18 cellular contexts compared by ENCODE assay signal in the genomic region with DNA sequence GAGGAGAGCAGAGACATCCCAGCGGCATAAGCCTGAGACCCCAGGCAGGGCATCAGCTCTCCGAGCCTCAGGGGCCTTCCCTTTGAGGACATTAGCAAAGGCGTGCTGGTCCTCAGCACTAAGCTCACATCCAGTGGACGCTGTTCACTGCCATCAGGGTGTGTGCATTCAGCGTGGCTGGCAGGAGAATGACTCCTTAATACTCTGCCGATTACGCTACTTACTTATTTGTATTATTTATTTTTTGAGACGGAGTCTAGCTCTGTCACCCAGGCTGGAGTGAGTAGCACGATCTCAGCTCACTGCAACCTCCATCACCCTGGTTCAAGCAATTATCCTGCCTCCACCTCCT.
DNase-seq lines count a peak whose midpoint lies in the region; ATAC-seq and TF ChIP-seq lines count a peak whose summit lies in the region.
"Had no signal": no experiment of that assay in that cellular context is flagged by ENCODE, and none has a peak within 500 bp of the region (broad histone marks: within the 10 kb centered on the region; RNA-seq: fewer than 3 reads in every experiment).

No MANE protein-coding gene starts in this region.

- 86 to 94% methylated on average over 9 of the region's 9 CpGs for WGBS in thyroid gland, 2 donors

- H3K4me1 Mint-ChIP-seq in WTC11 (peaks cover 43% of the 10 kb centered on the region), nephron (peaks cover 18% of the 10 kb centered on the region), type B pancreatic cell (ENCODE audit: unreplicated experiment) (peaks cover 16% of the 10 kb centered on the region)
- H3K4me1 Mint-ChIP-seq: natural killer cell had no signal

- no peak for ATAC-seq in WTC11
- ATAC-seq: natural killer cell had no signal

- TF ChIP-seq POLR2A in thyroid gland (IDR thresholded peaks at IDR 0.05): no peak

- H3K36me3 Mint-ChIP-seq in WTC11 (no peaks in the 10 kb centered on the region), nephron (ENCODE audit: low read depth) (no peaks in the 10 kb centered on the region), type B pancreatic cell (no peaks in the 10 kb centered on the region)
- H3K36me3 Mint-ChIP-seq: activated CD4-positive, alpha-beta memory T cell treated with anti-CD3 and anti-CD28 coated beads for 36 hours; natural killer cell had no signal

- H3K4me3 ChIP-seq in fibroblast of villous mesenchyme (ENCODE audit: low read depth, low read length) (peak overlapping the region; percentile 6), thyroid gland (replicated peaks in 1 of 3) (no peak overlapping the region)
- H3K4me3 ChIP-seq: GM23248 had no signal

- TF ChIP-seq CTCF in WTC11 (IDR thresholded peaks at IDR 0.05) (no peak), fibroblast of villous mesenchyme (IDR thresholded peaks at IDR 0.05; ENCODE audit: insufficient read depth, low read depth, low read length) (no peak), nephron (IDR thresholded peaks at IDR 0.05; ENCODE audit: unreplicated experiment in 3 of 3) (no peak), thyroid gland (IDR thresholded peaks at IDR 0.05) (no peak), type B pancreatic cell (conservative IDR thresholded peaks at IDR 0.05) (no peak)

- DNase-seq in WTC11 (ENCODE audit: low spot score) (no peak), fibroblast of villous mesenchyme (ENCODE audit: low read depth) (no peak), thyroid gland (no peak), SHP77 (lab: John Stamatoyannopoulos, UW) (no peak), SKM-1 treated with dmso at 0.1 percent for 144 hours (lab: John Stamatoyannopoulos, UW; ENCODE audit: unreplicated experiment) (no peak), NOMO-1 (lab: John Stamatoyannopoulos, UW; ENCODE audit: unreplicated experiment in 2 of 2) (no peak), type B pancreatic cell (ENCODE audit: extremely low spot score, unreplicated experiment) (no peak)
- DNase-seq: activated CD4-positive, alpha-beta memory T cell treated with anti-CD3 and anti-CD28 coated beads for 36 hours; activated naive CD4-positive, alpha-beta T cell treated with anti-CD3 and anti-CD28 coated beads, Interleukin-2, amount 50 U/mL, for 16 hours; activated T-cell treated with anti-CD3 and anti-CD28 coated beads, Interleukin-2, amount 50 U/mL, for 1 hour; COR-L47; GM23248; natural killer cell; NCI-H187 treated with DMSO at 0.1 percent for 48 hours; NCI-H226; retina; stimulated activated naive CD4-positive, alpha-beta T cell had no signal

- H3K4me1 ChIP-seq in thyroid gland: peaks cover 0 to under 1% of the 10 kb centered on the region in 2 donors

- H3K27ac ChIP-seq in thyroid gland: peak overlapping the region in 2 of 3 donors; percentile 39 to 46
- H3K27ac ChIP-seq: GM23248 had no signal

- no peaks in the 10 kb centered on the region; the same call in 1 of the 2 replicates for H3K27me3 Mint-ChIP-seq in WTC11 (ENCODE audit: low read depth)
- H3K27me3 Mint-ChIP-seq in nephron (ENCODE audit: low read depth): peaks cover 8% of the 10 kb centered on the region
- H3K27me3 Mint-ChIP-seq in type B pancreatic cell: peaks cover 6% of the 10 kb centered on the region

- CTCF ChIA-PET in WTC11 (lab: Charles Lee): no interaction called here

- POLR2A ChIA-PET in WTC11 (lab: Charles Lee): no interaction called here

- H3K4me3 Mint-ChIP-seq in WTC11: no peak overlapping the region
- peak overlapping the region in 2 of 3 experiments; percentile 27 to 59 for H3K4me3 Mint-ChIP-seq in nephron
- no peak overlapping the region for H3K4me3 Mint-ChIP-seq in type B pancreatic cell
- H3K4me3 Mint-ChIP-seq: activated CD4-positive, alpha-beta memory T cell treated with anti-CD3 and anti-CD28 coated beads for 36 hours; natural killer cell had no signal

- H3K9me3 ChIP-seq in thyroid gland: no peaks in the 10 kb centered on the region

- peaks cover 6% of the 10 kb centered on the region; the same call in 1 of the 2 replicates for H3K9me3 Mint-ChIP-seq in WTC11
- peaks cover 10% of the 10 kb centered on the region for H3K9me3 Mint-ChIP-seq in nephron
- peaks cover 10% of the 10 kb centered on the region for H3K9me3 Mint-ChIP-seq in type B pancreatic cell
- H3K9me3 Mint-ChIP-seq: natural killer cell had no signal

- intact Hi-C loops in thyroid gland (cut with DNase I): no loop called here

- no peaks in the 10 kb centered on the region for H3K36me3 ChIP-seq in thyroid gland

- no peaks in the 10 kb centered on the region for H3K27me3 ChIP-seq in thyroid gland

- H3K27ac Mint-ChIP-seq in WTC11 (peak overlapping the region; percentile 7; the same call in 1 of the 2 replicates), nephron (peak overlapping the region in 2 of 3 experiments; percentile 49 to 73), type B pancreatic cell (no peak overlapping the region)
- H3K27ac Mint-ChIP-seq: activated CD4-positive, alpha-beta memory T cell treated with anti-CD3 and anti-CD28 coated beads for 36 hours; natural killer cell had no signal

TF ChIP-seq in WTC11, 78 proteins besides CTCF, POLR2A, EP300 and RAD21:
- TF ChIP-seq EMX1 (CRISPR knock-in tag; IDR thresholded peaks at IDR 0.05) (no peak), CREM (CRISPR knock-in tag; IDR thresholded peaks at IDR 0.05) (no peak), ELF4 (CRISPR knock-in tag; IDR thresholded peaks at IDR 0.05; ENCODE audit: low read depth) (no peak)
- TF ChIP-seq, protein P1, sequence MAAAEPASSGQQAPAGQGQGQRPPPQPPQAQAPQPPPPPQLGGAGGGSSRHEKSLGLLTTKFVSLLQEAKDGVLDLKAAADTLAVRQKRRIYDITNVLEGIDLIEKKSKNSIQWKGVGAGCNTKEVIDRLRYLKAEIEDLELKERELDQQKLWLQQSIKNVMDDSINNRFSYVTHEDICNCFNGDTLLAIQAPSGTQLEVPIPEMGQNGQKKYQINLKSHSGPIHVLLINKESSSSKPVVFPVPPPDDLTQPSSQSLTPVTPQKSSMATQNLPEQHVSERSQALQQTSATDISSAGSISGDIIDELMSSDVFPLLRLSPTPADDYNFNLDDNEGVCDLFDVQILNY (CRISPR knock-in tag; IDR thresholded peaks at IDR 0.05): no peak
- TF ChIP-seq, protein P2, sequence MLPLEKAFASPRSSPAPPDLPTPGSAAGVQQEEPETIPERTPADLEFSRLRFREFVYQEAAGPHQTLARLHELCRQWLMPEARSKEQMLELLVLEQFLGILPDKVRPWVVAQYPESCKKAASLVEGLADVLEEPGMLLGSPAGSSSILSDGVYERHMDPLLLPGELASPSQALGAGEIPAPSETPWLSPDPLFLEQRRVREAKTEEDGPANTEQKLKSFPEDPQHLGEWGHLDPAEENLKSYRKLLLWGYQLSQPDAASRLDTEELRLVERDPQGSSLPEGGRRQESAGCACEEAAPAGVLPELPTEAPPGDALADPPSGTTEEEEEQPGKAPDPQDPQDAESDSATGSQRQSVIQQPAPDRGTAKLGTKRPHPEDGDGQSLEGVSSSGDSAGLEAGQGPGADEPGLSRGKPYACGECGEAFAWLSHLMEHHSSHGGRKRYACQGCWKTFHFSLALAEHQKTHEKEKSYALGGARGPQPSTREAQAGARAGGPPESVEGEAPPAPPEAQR (CRISPR knock-in tag; IDR thresholded peaks at IDR 0.05): no peak
- TF ChIP-seq, protein P3, sequence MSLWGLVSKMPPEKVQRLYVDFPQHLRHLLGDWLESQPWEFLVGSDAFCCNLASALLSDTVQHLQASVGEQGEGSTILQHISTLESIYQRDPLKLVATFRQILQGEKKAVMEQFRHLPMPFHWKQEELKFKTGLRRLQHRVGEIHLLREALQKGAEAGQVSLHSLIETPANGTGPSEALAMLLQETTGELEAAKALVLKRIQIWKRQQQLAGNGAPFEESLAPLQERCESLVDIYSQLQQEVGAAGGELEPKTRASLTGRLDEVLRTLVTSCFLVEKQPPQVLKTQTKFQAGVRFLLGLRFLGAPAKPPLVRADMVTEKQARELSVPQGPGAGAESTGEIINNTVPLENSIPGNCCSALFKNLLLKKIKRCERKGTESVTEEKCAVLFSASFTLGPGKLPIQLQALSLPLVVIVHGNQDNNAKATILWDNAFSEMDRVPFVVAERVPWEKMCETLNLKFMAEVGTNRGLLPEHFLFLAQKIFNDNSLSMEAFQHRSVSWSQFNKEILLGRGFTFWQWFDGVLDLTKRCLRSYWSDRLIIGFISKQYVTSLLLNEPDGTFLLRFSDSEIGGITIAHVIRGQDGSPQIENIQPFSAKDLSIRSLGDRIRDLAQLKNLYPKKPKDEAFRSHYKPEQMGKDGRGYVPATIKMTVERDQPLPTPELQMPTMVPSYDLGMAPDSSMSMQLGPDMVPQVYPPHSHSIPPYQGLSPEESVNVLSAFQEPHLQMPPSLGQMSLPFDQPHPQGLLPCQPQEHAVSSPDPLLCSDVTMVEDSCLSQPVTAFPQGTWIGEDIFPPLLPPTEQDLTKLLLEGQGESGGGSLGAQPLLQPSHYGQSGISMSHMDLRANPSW (CRISPR knock-in tag; conservative IDR thresholded peaks at IDR 0.05; ENCODE audit: low read depth): no peak
- TF ChIP-seq, protein P4, sequence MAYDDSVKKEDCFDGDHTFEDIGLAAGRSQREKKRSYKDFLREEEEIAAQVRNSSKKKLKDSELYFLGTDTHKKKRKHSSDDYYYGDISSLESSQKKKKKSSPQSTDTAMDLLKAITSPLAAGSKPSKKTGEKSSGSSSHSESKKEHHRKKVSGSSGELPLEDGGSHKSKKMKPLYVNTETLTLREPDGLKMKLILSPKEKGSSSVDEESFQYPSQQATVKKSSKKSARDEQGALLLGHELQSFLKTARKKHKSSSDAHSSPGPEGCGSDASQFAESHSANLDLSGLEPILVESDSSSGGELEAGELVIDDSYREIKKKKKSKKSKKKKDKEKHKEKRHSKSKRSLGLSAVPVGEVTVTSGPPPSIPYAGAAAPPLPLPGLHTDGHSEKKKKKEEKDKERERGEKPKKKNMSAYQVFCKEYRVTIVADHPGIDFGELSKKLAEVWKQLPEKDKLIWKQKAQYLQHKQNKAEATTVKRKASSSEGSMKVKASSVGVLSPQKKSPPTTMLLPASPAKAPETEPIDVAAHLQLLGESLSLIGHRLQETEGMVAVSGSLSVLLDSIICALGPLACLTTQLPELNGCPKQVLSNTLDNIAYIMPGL (CRISPR knock-in tag; IDR thresholded peaks at IDR 0.05): no peak

Comparison
In these comparisons a context has a peak if more than half of its experiments do, and no peak if none do; other contexts are left out.
1. H3K4me3 Mint-ChIP-seq: peak in nephron (2 of 3); none in WTC11 (single experiment) and type B pancreatic cell (single experiment).